Comparison of ENCODE assay signal across 9 cellular contexts in the genomic region with DNA sequence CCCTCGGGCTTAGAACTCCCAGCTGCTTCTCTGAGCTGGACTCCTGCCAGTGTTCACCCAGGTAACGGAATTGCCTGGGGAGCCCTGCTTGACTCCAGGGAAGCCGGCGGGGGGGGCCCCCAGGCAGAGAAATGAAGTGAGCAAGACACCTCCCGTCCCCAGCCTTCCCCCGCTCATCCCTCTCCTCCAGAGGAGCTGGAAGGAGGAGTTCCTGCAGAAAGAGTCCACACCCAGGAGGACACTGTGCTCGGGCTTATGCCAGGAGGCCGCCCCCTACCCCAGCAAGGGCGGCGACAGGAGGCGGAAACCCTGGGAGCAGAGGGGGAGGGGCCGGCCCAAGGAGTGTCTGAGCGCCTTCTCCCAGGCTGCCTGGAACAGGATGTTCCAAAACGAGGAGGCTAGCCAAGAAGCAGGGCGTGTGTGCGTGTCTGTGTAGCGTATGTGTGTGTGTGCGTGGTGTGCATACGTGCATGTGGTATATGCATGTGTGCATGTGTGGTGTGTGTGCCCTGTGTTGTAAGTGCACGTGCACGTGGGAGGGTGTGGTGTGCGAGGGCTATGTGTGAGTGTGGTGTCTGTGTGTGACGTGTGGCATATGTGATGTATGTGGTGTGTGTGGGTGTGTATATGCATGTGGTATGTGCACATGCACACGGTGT.
DNase-seq lines count a peak whose midpoint lies in the region; ATAC-seq, FAIRE-seq and TF ChIP-seq lines count a peak whose summit lies in the region.
"Had no signal": no experiment of that assay in that cellular context is flagged by ENCODE, and none has a peak within 500 bp of the region (broad histone marks: within the 10 kb centered on the region; RNA-seq: fewer than 3 reads in every experiment).

No MANE protein-coding gene starts in this region.

- peaks cover 12% of the 10 kb centered on the region for H3K4me1 Mint-ChIP-seq in osteocyte (ENCODE audit: unreplicated experiment)
- H3K4me1 Mint-ChIP-seq in progenitor cell of endocrine pancreas (ENCODE audit: low read depth), result no peaks in the 10 kb centered on the region

- H3K27me3 Mint-ChIP-seq in osteocyte (ENCODE audit: unreplicated experiment) (no peaks in the 10 kb centered on the region), progenitor cell of endocrine pancreas (peaks cover 32% of the 10 kb centered on the region)
- H3K27me3 Mint-ChIP-seq: activated naive CD8-positive, alpha-beta T cell had no signal

- H3K27ac Mint-ChIP-seq in osteocyte (ENCODE audit: unreplicated experiment), result no peak overlapping the region
- H3K27ac Mint-ChIP-seq in progenitor cell of endocrine pancreas, result no peak overlapping the region
- H3K27ac Mint-ChIP-seq: activated naive CD8-positive, alpha-beta T cell had no signal

- TF ChIP-seq CTCF in osteocyte (IDR thresholded peaks at IDR 0.05) (no peak), progenitor cell of endocrine pancreas (IDR thresholded peaks at IDR 0.05; ENCODE audit: unreplicated experiment) (no peak)

- H3K4me3 Mint-ChIP-seq in osteocyte (ENCODE audit: unreplicated experiment), result no peak overlapping the region
- no peak overlapping the region for H3K4me3 Mint-ChIP-seq in progenitor cell of endocrine pancreas (ENCODE audit: low read depth)
- H3K4me3 Mint-ChIP-seq: activated naive CD8-positive, alpha-beta T cell had no signal

- DNase-seq in DMS79 treated with DMSO at 0.1 percent for 48 hours (lab: John Stamatoyannopoulos, UW), result peak; percentile 26
- DNase-seq in NCI-H510A (lab: John Stamatoyannopoulos, UW), result peak; percentile 18
- DNase-seq in fibroblast of peridontal ligament (ENCODE audit: extremely low read depth), result peak; percentile 37
- peak; percentile 93 for DNase-seq in osteocyte (ENCODE audit: extremely low spot score, unreplicated experiment)
- no peak for DNase-seq in progenitor cell of endocrine pancreas (ENCODE audit: low spot score, unreplicated experiment)
- no peak for DNase-seq in H54 (ENCODE audit: insufficient read length, low spot score)

- H3K9me3 Mint-ChIP-seq in osteocyte (ENCODE audit: unreplicated experiment) (no peaks in the 10 kb centered on the region), progenitor cell of endocrine pancreas (ENCODE audit: low read depth) (no peaks in the 10 kb centered on the region)

- no peaks in the 10 kb centered on the region for H3K36me3 Mint-ChIP-seq in osteocyte (ENCODE audit: unreplicated experiment)
- H3K36me3 Mint-ChIP-seq in progenitor cell of endocrine pancreas (ENCODE audit: insufficient read depth), result no peaks in the 10 kb centered on the region
- H3K36me3 Mint-ChIP-seq: activated naive CD8-positive, alpha-beta T cell had no signal

- ATAC-seq in HG03521 (IDR thresholded peaks at IDR 0.05; ENCODE audit: unreplicated experiment) (no peak), GM21619 (IDR thresholded peaks at IDR 0.05; ENCODE audit: unreplicated experiment) (no peak)

- no peak for TF ChIP-seq POLR2A in H54 (IDR thresholded peaks at IDR 0.05; ENCODE audit: low read depth, low read length)

- no peak for FAIRE-seq in H54 (lab: Jason Lieb, UNC)

Comparison
In these comparisons a context has a peak if more than half of its experiments do, and no peak if none do; other contexts are left out.
1. DNase-seq: peak in DMS79 treated with DMSO at 0.1 percent for 48 hours (single experiment), NCI-H510A (single experiment), fibroblast of peridontal ligament (single experiment) and osteocyte (single experiment); none in progenitor cell of endocrine pancreas (single experiment) and H54 (single experiment).